8 cellular contexts compared by ENCODE assay signal in genomic region chr2:61177727-61178549, GRCh38.
DNase-seq lines count a peak whose midpoint lies in the region; ATAC-seq lines count a peak whose summit lies in the region.

No MANE protein-coding gene starts in this region.

- in situ Hi-C loops in T47D (cut with HindIII; ENCODE audit: low pct_unique_long_range_greater_than_20kb, low sequenced_read_pairs) = no loop called here

- peak; percentile 35 for ATAC-seq in HG03135 (IDR thresholded peaks at IDR 0.05; ENCODE audit: unreplicated experiment)

- DNase-seq in SHP77 (lab: John Stamatoyannopoulos, UW) (peak; percentile 33 to 43), SHP77 treated with DMSO at 0.1 percent for 48 hours (lab: John Stamatoyannopoulos, UW) (no peak), T-helper 2 cell (peak in 3 of 5 experiments; percentile 14 to 55 (median 14)), T47D (ENCODE audit: low read depth in 1 of 2, low spot score in 1 of 2) (peak; percentile 9 to 15), kidney tubule cell (ENCODE audit: low spot score) (peak; percentile 30), SKM-1 treated with dmso at 0.1 percent for 144 hours (lab: John Stamatoyannopoulos, UW; ENCODE audit: unreplicated experiment) (no peak)
- peak; percentile 44 for DNase-seq in stimulated activated CD4-positive, alpha-beta T cell treated with anti-CD3 and anti-CD28 coated beads, Interleukin-4, amount 100 ng/mL, for 1 hour

Comparison
In these comparisons a context has a peak if more than half of its experiments do, and no peak if none do; other contexts are left out.
1. DNase-seq: peak in SHP77 (2 of 2), T-helper 2 cell (3 of 5), T47D (2 of 2), kidney tubule cell (single experiment) and stimulated activated CD4-positive, alpha-beta T cell treated with anti-CD3 and anti-CD28 coated beads, Interleukin-4, amount 100 ng/mL, for 1 hour (single experiment); none in SHP77 treated with DMSO at 0.1 percent for 48 hours (single experiment) and SKM-1 treated with dmso at 0.1 percent for 144 hours (single experiment).